ENCODE assay signal across 1 cellular context in the genomic region with DNA sequence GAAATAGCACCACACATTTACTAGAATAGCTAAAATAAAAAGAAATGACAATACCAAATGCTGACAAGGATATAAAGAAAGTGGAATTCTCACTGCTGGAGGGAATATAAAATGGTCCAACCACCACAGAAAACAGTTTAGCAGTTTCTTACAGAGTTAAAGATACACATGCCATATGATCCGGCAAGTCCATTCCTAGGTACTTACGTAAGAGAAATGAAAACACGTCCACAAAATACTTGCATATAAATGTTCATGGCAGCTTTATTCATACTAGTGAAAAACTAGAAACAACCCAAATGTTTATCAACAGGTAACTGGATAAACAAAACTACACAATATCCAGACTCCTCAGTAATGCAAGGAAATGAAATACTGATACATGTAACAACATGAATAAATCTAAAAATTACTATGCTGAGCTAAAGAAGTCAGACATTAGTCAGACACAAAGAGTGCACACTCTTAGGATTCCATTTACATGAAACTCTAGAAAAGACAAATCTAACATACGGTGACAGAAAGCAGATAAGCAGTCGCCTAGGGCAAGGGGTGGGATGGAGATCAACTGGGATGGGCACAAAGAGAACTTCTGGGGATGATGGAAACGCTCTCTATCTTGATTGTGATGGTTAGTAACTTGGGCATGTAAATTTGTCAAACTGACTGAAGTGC.
TF ChIP-seq lines count a peak whose summit lies in the region.

No MANE protein-coding gene starts in this region.

TF ChIP-seq in IMR-90, 13 proteins besides CTCF, POLR2A, EP300 and RAD21 (continued from another document):
- TF ChIP-seq MXI1 (IDR thresholded peaks at IDR 0.05; ENCODE audit: borderline replicate concordance, low read depth, low read length) (no peak), MAFK (IDR thresholded peaks at IDR 0.05; ENCODE audit: low read depth, low read length) (no peak), CEBPB (IDR thresholded peaks at IDR 0.05; ENCODE audit: low read depth, low read length) (no peak), CHD1 (IDR thresholded peaks at IDR 0.05; ENCODE audit: low read depth, low read length) (no peak)
- TF ChIP-seq, protein P1, sequence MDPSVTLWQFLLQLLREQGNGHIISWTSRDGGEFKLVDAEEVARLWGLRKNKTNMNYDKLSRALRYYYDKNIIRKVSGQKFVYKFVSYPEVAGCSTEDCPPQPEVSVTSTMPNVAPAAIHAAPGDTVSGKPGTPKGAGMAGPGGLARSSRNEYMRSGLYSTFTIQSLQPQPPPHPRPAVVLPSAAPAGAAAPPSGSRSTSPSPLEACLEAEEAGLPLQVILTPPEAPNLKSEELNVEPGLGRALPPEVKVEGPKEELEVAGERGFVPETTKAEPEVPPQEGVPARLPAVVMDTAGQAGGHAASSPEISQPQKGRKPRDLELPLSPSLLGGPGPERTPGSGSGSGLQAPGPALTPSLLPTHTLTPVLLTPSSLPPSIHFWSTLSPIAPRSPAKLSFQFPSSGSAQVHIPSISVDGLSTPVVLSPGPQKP (IDR thresholded peaks at IDR 0.05; ENCODE audit: borderline replicate concordance, low read depth, low read length), result no peak
